ENCODE assay signal across 13 cellular contexts in genomic region chr6:44704240-44705150, GRCh38.
DNase-seq lines count a peak whose midpoint lies in the region; ATAC-seq and TF ChIP-seq lines count a peak whose summit lies in the region.
"Had no signal": no experiment of that assay in that cellular context is flagged by ENCODE, and none has a peak within 500 bp of the region (broad histone marks: within the 10 kb centered on the region; RNA-seq: fewer than 3 reads in every experiment).

No MANE protein-coding gene starts in this region.

- H3K27me3 ChIP-seq in foreskin keratinocyte = no peaks in the 10 kb centered on the region
- H3K27me3 ChIP-seq: right atrium auricular region, SJSA1 had no signal

- POLR2A ChIA-PET in activated CD4-positive, alpha-beta T cell treated with anti-CD3 and anti-CD28 coated beads, Interleukin-2, amount 10 ng/mL, durations not matched to agents 7 days and 5 days (lab: Charles Lee) = interaction anchor here (0.7 kb wide), 1 partner anchor 1098 kb away, joined by 3 read pairs; no protein-coding TSS in a partner anchor

- DNase-seq in activated CD4-positive, alpha-beta T cell treated with anti-CD3 and anti-CD28 coated beads, Interleukin-2, amount 10 ng/mL, durations not matched to agents 7 days and 5 days = peak; percentile 17
- DNase-seq in stimulated activated CD4-positive, alpha-beta T cell treated with anti-CD3 and anti-CD28 coated beads, Interleukin-2, amount 100 ng/mL, for 24 hours = peak; percentile 28 to 54
- DNase-seq in foreskin keratinocyte (no peak), cerebellar cortex (ENCODE audit: low spot score) (no peak), middle frontal gyrus (ENCODE audit: extremely low spot score, low spot score) (no peak)
- DNase-seq: CD4-positive, CD25-positive, alpha-beta regulatory T cell had no signal

- H3K36me3 Mint-ChIP-seq in activated CD4-positive, alpha-beta T cell treated with anti-CD3 and anti-CD28 coated beads, Interleukin-2, amount 10 ng/mL, durations not matched to agents 7 days and 5 days (ENCODE audit: low read depth) = peaks cover 5% of the 10 kb centered on the region
- H3K36me3 Mint-ChIP-seq: CD4-positive, CD25-positive, alpha-beta regulatory T cell; mesothelial cell of epicardium had no signal

- peaks cover 13% of the 10 kb centered on the region for H3K4me1 Mint-ChIP-seq in activated CD4-positive, alpha-beta T cell treated with anti-CD3 and anti-CD28 coated beads, Interleukin-2, amount 10 ng/mL, durations not matched to agents 7 days and 5 days
- H3K4me1 Mint-ChIP-seq: mesothelial cell of epicardium had no signal

- peaks cover 11% of the 10 kb centered on the region for H3K9me3 Mint-ChIP-seq in activated CD4-positive, alpha-beta T cell treated with anti-CD3 and anti-CD28 coated beads, Interleukin-2, amount 10 ng/mL, durations not matched to agents 7 days and 5 days

- H3K27ac ChIP-seq in foreskin keratinocyte = no peak overlapping the region
- H3K27ac ChIP-seq: right atrium auricular region, SJSA1 had no signal

- peaks cover 6% of the 10 kb centered on the region for H3K4me1 ChIP-seq in foreskin keratinocyte
- H3K4me1 ChIP-seq: right atrium auricular region had no signal

- CTCF ChIA-PET in activated CD4-positive, alpha-beta T cell treated with anti-CD3 and anti-CD28 coated beads, Interleukin-2, amount 10 ng/mL, durations not matched to agents 7 days and 5 days (lab: Charles Lee) = interaction anchor here (2.3 kb wide), 1 partner anchor 16 kb away, joined by 6 read pairs; no protein-coding TSS in a partner anchor

- no peak for TF ChIP-seq CTCF in foreskin keratinocyte (conservative IDR thresholded peaks at IDR 0.05)

- ATAC-seq in GM18870 (IDR thresholded peaks at IDR 0.05; ENCODE audit: unreplicated experiment) (peak; percentile 46), HG02678 (IDR thresholded peaks at IDR 0.05; ENCODE audit: unreplicated experiment) (peak; percentile 54), foreskin keratinocyte (no peak), GM19023 (IDR thresholded peaks at IDR 0.05; ENCODE audit: unreplicated experiment) (no peak)
- ATAC-seq: K562 had no signal

- H3K27ac Mint-ChIP-seq in activated CD4-positive, alpha-beta T cell treated with anti-CD3 and anti-CD28 coated beads, Interleukin-2, amount 10 ng/mL, durations not matched to agents 7 days and 5 days = peak overlapping the region; percentile 4
- H3K27ac Mint-ChIP-seq: mesothelial cell of epicardium had no signal

- no peak overlapping the region for H3K4me3 Mint-ChIP-seq in activated CD4-positive, alpha-beta T cell treated with anti-CD3 and anti-CD28 coated beads, Interleukin-2, amount 10 ng/mL, durations not matched to agents 7 days and 5 days
- H3K4me3 Mint-ChIP-seq: CD4-positive, CD25-positive, alpha-beta regulatory T cell; mesothelial cell of epicardium had no signal

- no peaks in the 10 kb centered on the region for H3K27me3 Mint-ChIP-seq in activated CD4-positive, alpha-beta T cell treated with anti-CD3 and anti-CD28 coated beads, Interleukin-2, amount 10 ng/mL, durations not matched to agents 7 days and 5 days

Comparison
In these comparisons a context has a peak if more than half of its experiments do, and no peak if none do; other contexts are left out.
1. ATAC-seq: peak in GM18870 (single experiment) and HG02678 (single experiment); none in foreskin keratinocyte (single experiment) and GM19023 (single experiment).
2. DNase-seq: peak in activated CD4-positive, alpha-beta T cell treated with anti-CD3 and anti-CD28 coated beads, Interleukin-2, amount 10 ng/mL, durations not matched to agents 7 days and 5 days (single experiment) and stimulated activated CD4-positive, alpha-beta T cell treated with anti-CD3 and anti-CD28 coated beads, Interleukin-2, amount 100 ng/mL, for 24 hours (2 of 2); none in foreskin keratinocyte (0 of 2), cerebellar cortex (single experiment) and middle frontal gyrus (single experiment).